ENCODE assay signal across 19 cellular contexts in genomic region chr3:27629381-27629780, GRCh38.
"Had no signal": no experiment of that assay in that cellular context is flagged by ENCODE, and none has a peak within 500 bp of the region (broad histone marks: within the 10 kb centered on the region; RNA-seq: fewer than 3 reads in every experiment).

No MANE protein-coding gene starts in this region.

- ATAC-seq: foreskin keratinocyte, T-cell had no signal

- H3K4me3 Mint-ChIP-seq: activated naive CD4-positive, alpha-beta T cell treated with anti-CD3 and anti-CD28 coated beads, Interleukin-2, amount 10 ng/mL, durations not matched to agents 7 days and 5 days; nephron; T-cell had no signal

- DNase-seq: activated CD4-positive, alpha-beta T cell treated with anti-CD3 and anti-CD28 coated beads for 4 hours; activated naive CD4-positive, alpha-beta T cell treated with anti-CD3 and anti-CD28 coated beads, Interleukin-2, amount 10 ng/mL, durations not matched to agents 7 days and 5 days; effector CD8-positive, alpha-beta T cell; foreskin keratinocyte; glutamatergic neuron; hypothalamus; kidney; left ventricle myocardium inferior; mesendoderm; nucleus accumbens; stimulated activated CD4-positive, alpha-beta T cell treated with anti-CD3 and anti-CD28 coated beads, Interleukin-15, amount 100 ng/mL, for 24 hours; stimulated activated CD4-positive, alpha-beta T cell treated with anti-CD3 and anti-CD28 coated beads, Interleukin-4, amount 100 ng/mL, for 1 hour; stimulated activated naive CD4-positive, alpha-beta T cell; T-cell; trophoblast cell had no signal

- FAIRE-seq: kidney had no signal

- H3K27me3 Mint-ChIP-seq: T-cell had no signal

- H3K9me3 ChIP-seq: left ventricle myocardium inferior, right atrium auricular region had no signal

- H3K4me3 ChIP-seq: coronary artery, left ventricle myocardium inferior, right atrium auricular region had no signal

- H3K36me3 ChIP-seq: left ventricle myocardium inferior, right atrium auricular region had no signal

- H3K27me3 ChIP-seq: foreskin keratinocyte, right atrium auricular region had no signal

- H3K27ac ChIP-seq: coronary artery, foreskin keratinocyte, left ventricle myocardium inferior, right atrium auricular region, VCaP had no signal

- H3K9me3 Mint-ChIP-seq: activated naive CD4-positive, alpha-beta T cell treated with anti-CD3 and anti-CD28 coated beads, Interleukin-2, amount 10 ng/mL, durations not matched to agents 7 days and 5 days; nephron; T-cell had no signal

- H3K27ac Mint-ChIP-seq: activated naive CD4-positive, alpha-beta T cell treated with anti-CD3 and anti-CD28 coated beads, Interleukin-2, amount 10 ng/mL, durations not matched to agents 7 days and 5 days; nephron had no signal

- H3K36me3 Mint-ChIP-seq: T-cell had no signal
